ENCODE assay signal across 19 cellular contexts in the genomic region with DNA sequence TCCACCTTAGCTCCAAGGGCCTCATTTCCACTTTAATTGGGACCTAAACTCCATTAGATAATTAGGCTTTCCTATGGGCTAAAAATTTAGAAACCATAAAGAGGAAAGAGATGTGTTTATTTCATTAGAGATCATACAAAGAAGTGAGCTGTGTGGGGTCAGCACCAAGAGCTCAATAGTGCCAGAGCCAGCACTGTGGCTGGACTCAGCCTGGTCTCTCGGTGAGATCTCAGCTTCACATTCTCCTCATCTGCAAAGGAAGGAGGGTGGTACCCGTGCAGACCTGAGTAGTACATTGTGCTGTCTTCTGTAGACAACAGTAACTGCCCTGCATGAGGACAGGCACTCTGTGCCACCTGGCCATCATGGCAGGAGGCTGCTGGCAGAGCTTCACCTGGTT.
"Had no signal": no experiment of that assay in that cellular context is flagged by ENCODE, and none has a peak within 500 bp of the region (broad histone marks: within the 10 kb centered on the region; RNA-seq: fewer than 3 reads in every experiment).

No MANE protein-coding gene starts in this region.

- H3K9me3 ChIP-seq: esophagus squamous epithelium, mucosa of descending colon, ovary, right lobe of liver, suprapubic skin, upper lobe of left lung had no signal

- H3K4me3 ChIP-seq: esophagus squamous epithelium, hepatocyte, mucosa of descending colon, ovary, right lobe of liver, suprapubic skin, upper lobe of left lung had no signal

- H3K4me2 ChIP-seq: hepatocyte had no signal

- H3K27me3 ChIP-seq: esophagus squamous epithelium, hepatocyte, ovary, right lobe of liver, suprapubic skin, upper lobe of left lung had no signal

- H3K27ac ChIP-seq: esophagus squamous epithelium, foreskin keratinocyte, hepatocyte, ovary, right lobe of liver, suprapubic skin, upper lobe of left lung had no signal

- H3K79me2 ChIP-seq: hepatocyte had no signal

- H3K4me1 ChIP-seq: esophagus squamous epithelium, foreskin keratinocyte, right lobe of liver, suprapubic skin had no signal

- H3K36me3 ChIP-seq: esophagus squamous epithelium, ovary, right lobe of liver, suprapubic skin, upper lobe of left lung had no signal

- DNase-seq: activated CD4-positive, alpha-beta memory T cell treated with anti-CD3 and anti-CD28 coated beads, Interleukin-2, amount 10 ng/mL, durations not matched to agents 7 days and 5 days; activated CD4-positive, alpha-beta T cell treated with anti-CD3 and anti-CD28 coated beads for 48 hours; activated CD8-positive, alpha-beta memory T cell treated with anti-CD3 and anti-CD28 coated beads, Interleukin-2, amount 10 ng/mL, durations not matched to agents 7 days and 5 days; activated naive CD4-positive, alpha-beta T cell treated with Interleukin-2 at 50 U/mL for 16 hours; activated naive CD8-positive, alpha-beta T cell treated with anti-CD3 and anti-CD28 coated beads, Interleukin-2, amount 50 U/mL, for 24 hours; activated T-cell treated with anti-CD3 and anti-CD28 coated beads, Interleukin-2, amount 50 U/mL, for 1 hour; aorta; dermis blood vessel endothelial cell; effector memory CD8-positive, alpha-beta T cell; esophagus squamous epithelium; foreskin keratinocyte; mucosa of descending colon; naive thymus-derived CD4-positive, alpha-beta T cell; ovary; right lobe of liver; stimulated activated naive CD4-positive, alpha-beta T cell treated with Interleukin-2 at 50 U/mL for 16 hours had no signal

- ATAC-seq: activated CD8-positive, alpha-beta memory T cell treated with anti-CD3 and anti-CD28 coated beads, Interleukin-2, amount 10 ng/mL, durations not matched to agents 7 days and 5 days; activated naive CD8-positive, alpha-beta T cell treated with anti-CD3 and anti-CD28 coated beads, Interleukin-2, amount 50 U/mL, for 24 hours; effector memory CD8-positive, alpha-beta T cell; mucosa of descending colon; naive thymus-derived CD4-positive, alpha-beta T cell had no signal

- H2AFZ ChIP-seq: hepatocyte had no signal
